Comparison of ENCODE assay signal across 9 cellular contexts in genomic region chr7:103343332-103343731, GRCh38. TPM values are rescaled to one million over a fixed set of nuclear protein-coding genes. Genes with fewer than 3 reads are reported as not detected.
DNase-seq lines count a peak whose midpoint lies in the region; ATAC-seq and TF ChIP-seq lines count a peak whose summit lies in the region.
"Had no signal": no experiment of that assay in that cellular context is flagged by ENCODE, and none has a peak within 500 bp of the region (broad histone marks: within the 10 kb centered on the region; RNA-seq: fewer than 3 reads in every experiment).

No MANE protein-coding gene starts in this region.

- H2BK12ac ChIP-seq in trophoblast cell (ENCODE audit: low read length), result no peak overlapping the region

- H3K9ac ChIP-seq in ES-I3 (ENCODE audit: low read depth, low read length), result peak overlapping the region; percentile 97
- H3K9ac ChIP-seq in trophoblast cell (ENCODE audit: low read length), result no peak overlapping the region

- H3K79me1 ChIP-seq in trophoblast cell (ENCODE audit: low read length), result peaks cover 9% of the 10 kb centered on the region

- H3K4me3 ChIP-seq in Panc1 (ENCODE audit: low read depth in 2 of 2, low read length in 2 of 2) (peak overlapping the region; percentile 92 to 100), esophagus (ENCODE audit: low read depth in 1 of 2, low read length in 2 of 2) (peak overlapping the region; percentile 89 to 92), trophoblast cell (ENCODE audit: low read depth, low read length) (no peak overlapping the region)

- in situ Hi-C loops in Panc1 (cut with HindIII; ENCODE audit: low pct_unique_long_range_greater_than_20kb, low sequenced_read_pairs), result no loop called here

- no peaks in the 10 kb centered on the region for H3K9me3 ChIP-seq in ES-I3 (ENCODE audit: control insufficient read depth, insufficient read depth, low read length)
- no peaks in the 10 kb centered on the region for H3K9me3 ChIP-seq in Panc1 (ENCODE audit: control insufficient read depth, insufficient read depth, low read depth, low read length)
- H3K9me3 ChIP-seq in esophagus (ENCODE audit: control insufficient read depth in 2 of 2, insufficient read depth in 1 of 2, low read depth in 1 of 2, low read length in 1 of 2), result no peaks in the 10 kb centered on the region
- no peaks in the 10 kb centered on the region for H3K9me3 ChIP-seq in trophoblast cell (ENCODE audit: insufficient read depth, low read depth, low read length)

- no peak overlapping the region for H2BK5ac ChIP-seq in trophoblast cell (ENCODE audit: low read depth, low read length, poor library complexity)

- H3K18ac ChIP-seq in trophoblast cell (ENCODE audit: low read length), result no peak overlapping the region

- H2BK120ac ChIP-seq in trophoblast cell (ENCODE audit: insufficient read depth, low read length, poor library complexity), result no peak overlapping the region

- ATAC-seq in Panc1 (no peak), GM21515 (IDR thresholded peaks at IDR 0.05; ENCODE audit: unreplicated experiment) (no peak)

- H2AK5ac ChIP-seq in trophoblast cell (ENCODE audit: low read length), result no peak overlapping the region

- H3K27me3 ChIP-seq in Panc1 (ENCODE audit: control insufficient read depth, insufficient read depth, low read length) (no peaks in the 10 kb centered on the region), esophagus (ENCODE audit: control insufficient read depth in 1 of 2, insufficient read depth in 2 of 2, low read length in 2 of 2) (no peaks in the 10 kb centered on the region), trophoblast cell (ENCODE audit: insufficient read depth, low read length) (no peaks in the 10 kb centered on the region)

- no peak overlapping the region for H4K91ac ChIP-seq in trophoblast cell (ENCODE audit: low read depth, low read length)

- intact Hi-C loops in Panc1 (cut with micrococcal nuclease; ENCODE audit: unreplicated experiment), result no loop called here

- POLR2A ChIA-PET in Panc1 (lab: Charles Lee), result no interaction called here

- no peak overlapping the region for H3K14ac ChIP-seq in trophoblast cell (ENCODE audit: low read length)

- CTCF ChIA-PET in Panc1 (lab: Charles Lee), result no interaction called here

- H2AFZ ChIP-seq in trophoblast cell (ENCODE audit: insufficient read depth, low read length, poor library complexity), result no peak overlapping the region

- H3K4me1 ChIP-seq in ES-I3 (ENCODE audit: insufficient read depth, low read length) (peaks cover 4% of the 10 kb centered on the region; the same call in 1 of the 2 replicates), Panc1 (ENCODE audit: control insufficient read depth, insufficient read depth, low read length) (peaks cover 15% of the 10 kb centered on the region), esophagus (ENCODE audit: control insufficient read depth in 2 of 2, insufficient read depth in 2 of 2, low read length in 1 of 2) (no peaks in the 10 kb centered on the region), trophoblast cell (ENCODE audit: control insufficient read depth in 1 of 2, insufficient read depth in 2 of 2, low read length in 2 of 2) (no peaks in the 10 kb centered on the region)

- H3K79me2 ChIP-seq in trophoblast cell (ENCODE audit: control insufficient read depth, insufficient read depth, low read length, poor library complexity), result peaks cover 10% of the 10 kb centered on the region

- H4K8ac ChIP-seq in trophoblast cell (ENCODE audit: low read depth, low read length), result no peak overlapping the region

- BruUV-seq in Panc1 (replicated peaks; lab: Mats Ljungman, UMichigan), result no TSS peak

- DNase-seq in Panc1 (ENCODE audit: low read depth, low spot score) (no peak), trophoblast cell (no peak), GDM1 (lab: John Stamatoyannopoulos, UW) (no peak), LoVo (ENCODE audit: low spot score) (no peak), mesenteric fat pad (ENCODE audit: low spot score) (no peak)
- DNase-seq: NCI-H1930 had no signal

- H4K12ac ChIP-seq in trophoblast cell (ENCODE audit: low read depth, low read length), result no peak overlapping the region

- H3K4ac ChIP-seq in trophoblast cell (ENCODE audit: low read depth, low read length), result peak overlapping the region; percentile 60

- H3K4me2 ChIP-seq in trophoblast cell (ENCODE audit: low read length), result peak overlapping the region; percentile 69

- TF ChIP-seq CTCF in Panc1 (IDR thresholded peaks at IDR 0.05), result no peak

- H3K23ac ChIP-seq in trophoblast cell (ENCODE audit: low read length), result no peak overlapping the region

- H3K27ac ChIP-seq in Panc1 (ENCODE audit: low read length) (peak overlapping the region; percentile 96), esophagus (ENCODE audit: low read depth in 2 of 2, low read length in 1 of 2) (no peak overlapping the region), trophoblast cell (ENCODE audit: low read depth, low read length) (no peak overlapping the region)

- H3K36me3 ChIP-seq in ES-I3 (ENCODE audit: insufficient read depth, low read length) (peaks cover 7% of the 10 kb centered on the region; the same call in 1 of the 2 replicates), Panc1 (ENCODE audit: control insufficient read depth, insufficient read depth, low read length) (peaks cover 25% of the 10 kb centered on the region), esophagus (ENCODE audit: control insufficient read depth in 2 of 2, insufficient read depth in 2 of 2, low read length in 1 of 2) (peaks cover 4 to 6% of the 10 kb centered on the region in 2 donors), trophoblast cell (ENCODE audit: control insufficient read depth in 1 of 2, insufficient read depth in 2 of 2, low read length in 2 of 2) (peaks cover 4 to 9% of the 10 kb centered on the region in 2 experiments)

RNA-seq across cellular contexts. Expression of gene DNAJC2, which starts 1.2 kb away (rescaled TPM):
- total RNA-seq in Panc1 (2021; ENCODE audit: unreplicated experiment) (56.1 TPM), mesenteric fat pad (27.9 TPM)
- 27.2 TPM for polyA plus RNA-seq in Panc1 (2012; ENCODE audit: insufficient read length)
- polyA plus RNA-seq in esophagus, result 10 to 100 TPM; 15.6 to 18.5 TPM
- polyA plus RNA-seq in trophoblast cell (2013), result 46.5 and 49.6 TPM in 2 replicates

RNA-seq across cellular contexts. Expression of gene PSMC2, which starts 4.1 kb away (rescaled TPM):
- total RNA-seq in Panc1 (2021; ENCODE audit: unreplicated experiment) (171 TPM), mesenteric fat pad (127 TPM)
- 124 TPM for polyA plus RNA-seq in Panc1 (2012; ENCODE audit: insufficient read length)
- 100 to 1,000 TPM in 1 of 2 donors, 10 to 100 TPM in 1; 57.9 to 115 TPM for polyA plus RNA-seq in esophagus
- 229 and 230 TPM in 2 replicates for polyA plus RNA-seq in trophoblast cell (2013)

RNA-seq across cellular contexts. Expression of gene PMPCB, which starts 46.1 kb away (rescaled TPM):
- total RNA-seq in Panc1 (2021; ENCODE audit: unreplicated experiment), result 61.1 TPM
- 43.1 TPM for polyA plus RNA-seq in Panc1 (2012; ENCODE audit: insufficient read length)
- 10 to 100 TPM; 32.9 to 47.4 TPM for polyA plus RNA-seq in esophagus
- 47.5 and 51.0 TPM in 2 replicates for polyA plus RNA-seq in trophoblast cell (2013)
- 43.8 TPM for total RNA-seq in mesenteric fat pad
